8 cellular contexts compared by ENCODE assay signal in genomic region chr11:65558785-65559509, GRCh38. TPM values are rescaled to one million over a fixed set of nuclear protein-coding genes. Genes with fewer than 3 reads are reported as not detected.
A peak's percentile ranks its signal among the peaks of the same experiment; 100 is the strongest.
DNase-seq lines count a peak whose midpoint lies in the region; ATAC-seq and TF ChIP-seq lines count a peak whose summit lies in the region.

No MANE protein-coding gene starts in this region.

- H3K27me3 ChIP-seq in ascending aorta: no peaks in the 10 kb centered on the region

- H3K27ac ChIP-seq in ascending aorta: peak overlapping the region; percentile 97 to 99

- H3K4me3 Mint-ChIP-seq in stimulated activated memory B cell treated with anti-CD40 and anti-IgM and Interleukin-4, amounts not matched to agents 10 μg/mL and 1 μg/mL and 100 μg/mL, for 72 hours: peak overlapping the region; percentile 79

- peak overlapping the region; percentile 71 for H3K27ac Mint-ChIP-seq in stimulated activated memory B cell treated with anti-CD40 and anti-IgM and Interleukin-4, amounts not matched to agents 10 μg/mL and 1 μg/mL and 100 μg/mL, for 72 hours

- H3K4me1 Mint-ChIP-seq in stimulated activated memory B cell treated with anti-CD40 and anti-IgM and Interleukin-4, amounts not matched to agents 10 μg/mL and 1 μg/mL and 100 μg/mL, for 72 hours: peaks cover 61% of the 10 kb centered on the region

- peaks cover under 1 to 2% of the 10 kb centered on the region in 2 donors for H3K36me3 ChIP-seq in ascending aorta

- peak in 1 of 3 experiments; percentile 27 for TF ChIP-seq CTCF in ascending aorta (IDR thresholded peaks at IDR 0.05)

- H3K4me1 ChIP-seq in ascending aorta: peaks cover 29 to 70% of the 10 kb centered on the region in 2 donors

- no peaks in the 10 kb centered on the region for H3K36me3 Mint-ChIP-seq in stimulated activated memory B cell treated with anti-CD40 and anti-IgM and Interleukin-4, amounts not matched to agents 10 μg/mL and 1 μg/mL and 100 μg/mL, for 72 hours

- DNase-seq in NCI-H1417 (lab: John Stamatoyannopoulos, UW) (peak in 2 of 3 experiments; percentile 42 to 51), NCI-H1417 treated with DMSO at 0.1 percent for 48 hours (lab: John Stamatoyannopoulos, UW) (no peak), ascending aorta (ENCODE audit: low spot score in 2 of 2) (peak in 1 of 2 donors; percentile 88)
- DNase-seq in stimulated activated CD4-positive, alpha-beta T cell treated with anti-CD3 and anti-CD28 coated beads, Interleukin-4, amount 100 ng/mL, for 24 hours: no peak

- H3K27me3 Mint-ChIP-seq in stimulated activated memory B cell treated with anti-CD40 and anti-IgM and Interleukin-4, amounts not matched to agents 10 μg/mL and 1 μg/mL and 100 μg/mL, for 72 hours: no peaks in the 10 kb centered on the region

- ATAC-seq in stimulated activated memory B cell treated with anti-CD40 and anti-IgM and Interleukin-4, amounts not matched to agents 10 μg/mL and 1 μg/mL and 100 μg/mL, for 72 hours: no peak
- no peak for ATAC-seq in HG02973 (IDR thresholded peaks at IDR 0.05; ENCODE audit: unreplicated experiment)
- no peak for ATAC-seq in HG03025 (IDR thresholded peaks at IDR 0.05; ENCODE audit: low FRiP score, unreplicated experiment)

- no peaks in the 10 kb centered on the region for H3K9me3 Mint-ChIP-seq in stimulated activated memory B cell treated with anti-CD40 and anti-IgM and Interleukin-4, amounts not matched to agents 10 μg/mL and 1 μg/mL and 100 μg/mL, for 72 hours

- H3K4me3 ChIP-seq in ascending aorta (peak overlapping the region; percentile 79 to 82), iPS-18c (ENCODE audit: insufficient read depth, low read depth, low read length) (peak overlapping the region; percentile 55)

- intact Hi-C loops in ascending aorta (cut with DNase I): loop anchor here (1.0 to 5.0 kb wide), 3 partner anchors 11 to 103 kb away; partner anchors contain the start of genes RELA and ZNRD2

- H3K9me3 ChIP-seq in ascending aorta (no peaks in the 10 kb centered on the region), iPS-18c (ENCODE audit: control insufficient read depth, insufficient read depth, low read length) (no peaks in the 10 kb centered on the region)

RNA-seq across cellular contexts. Expression of gene LTBP3, which starts 0.8 kb away (rescaled TPM):
- 702 TPM for total RNA-seq in ascending aorta

RNA-seq across cellular contexts. Expression of gene ZNRD2, which starts 11.3 kb away (rescaled TPM):
- total RNA-seq in ascending aorta: 157 TPM

RNA-seq across cellular contexts. Expression of gene FAM89B, which starts 13.4 kb away (rescaled TPM):
- 104 TPM for total RNA-seq in ascending aorta

RNA-seq across cellular contexts. Expression of gene EHBP1L1, which starts 16.9 kb away (rescaled TPM):
- total RNA-seq in ascending aorta: 418 TPM

RNA-seq across cellular contexts. Expression of gene SCYL1, which starts 34.1 kb away (rescaled TPM):
- total RNA-seq in ascending aorta: 220 TPM

Comparison
In these comparisons a context has a peak if more than half of its experiments do, and no peak if none do; other contexts are left out.
1. DNase-seq: peak in NCI-H1417 (2 of 3); none in NCI-H1417 treated with DMSO at 0.1 percent for 48 hours (single experiment) and stimulated activated CD4-positive, alpha-beta T cell treated with anti-CD3 and anti-CD28 coated beads, Interleukin-4, amount 100 ng/mL, for 24 hours (single experiment).